ENCODE assay signal across 2 cellular contexts in the genomic region with DNA sequence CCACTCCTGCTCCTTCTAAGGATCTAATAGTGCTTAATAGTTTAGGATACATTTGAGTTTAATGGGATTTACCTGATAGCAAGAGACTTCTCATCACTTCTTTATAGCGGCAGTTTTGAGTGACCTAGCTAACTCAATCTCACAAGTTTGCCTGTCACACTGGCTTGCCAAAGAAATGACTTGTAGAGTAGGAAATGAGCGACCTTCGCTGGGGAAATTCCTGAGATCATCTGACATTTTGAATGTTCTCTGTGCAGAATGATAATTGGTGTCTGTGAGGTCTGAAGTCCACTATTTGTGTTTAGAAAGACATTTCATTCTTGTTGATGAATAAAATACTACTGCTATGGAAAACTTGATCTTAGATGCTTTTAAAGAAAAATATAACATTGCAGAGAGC.
TF ChIP-seq lines count a peak whose summit lies in the region.

No MANE protein-coding gene starts in this region.

TF ChIP-seq in liver, 16 proteins besides CTCF, POLR2A, EP300 and RAD21:
- TF ChIP-seq YY1 (IDR thresholded peaks at IDR 0.05) = no peak
- TF ChIP-seq HNF4A (conservative IDR thresholded peaks at IDR 0.05) = peak; percentile 11 to 17
TF ChIP-seq in liver: peak in this region for 1.

TF ChIP-seq in HepG2, 621 proteins besides CTCF, POLR2A, EP300 and RAD21:
- TF ChIP-seq, protein P1, sequence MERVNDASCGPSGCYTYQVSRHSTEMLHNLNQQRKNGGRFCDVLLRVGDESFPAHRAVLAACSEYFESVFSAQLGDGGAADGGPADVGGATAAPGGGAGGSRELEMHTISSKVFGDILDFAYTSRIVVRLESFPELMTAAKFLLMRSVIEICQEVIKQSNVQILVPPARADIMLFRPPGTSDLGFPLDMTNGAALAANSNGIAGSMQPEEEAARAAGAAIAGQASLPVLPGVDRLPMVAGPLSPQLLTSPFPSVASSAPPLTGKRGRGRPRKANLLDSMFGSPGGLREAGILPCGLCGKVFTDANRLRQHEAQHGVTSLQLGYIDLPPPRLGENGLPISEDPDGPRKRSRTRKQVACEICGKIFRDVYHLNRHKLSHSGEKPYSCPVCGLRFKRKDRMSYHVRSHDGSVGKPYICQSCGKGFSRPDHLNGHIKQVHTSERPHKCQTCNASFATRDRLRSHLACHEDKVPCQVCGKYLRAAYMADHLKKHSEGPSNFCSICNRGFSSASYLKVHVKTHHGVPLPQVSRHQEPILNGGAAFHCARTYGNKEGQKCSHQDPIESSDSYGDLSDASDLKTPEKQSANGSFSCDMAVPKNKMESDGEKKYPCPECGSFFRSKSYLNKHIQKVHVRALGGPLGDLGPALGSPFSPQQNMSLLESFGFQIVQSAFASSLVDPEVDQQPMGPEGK (CRISPR knock-in tag; IDR thresholded peaks at IDR 0.05) = no peak
- TF ChIP-seq ETV5 (CRISPR knock-in tag; IDR thresholded peaks at IDR 0.05; ENCODE audit: borderline replicate concordance) = no peak
- TF ChIP-seq, protein P2, sequence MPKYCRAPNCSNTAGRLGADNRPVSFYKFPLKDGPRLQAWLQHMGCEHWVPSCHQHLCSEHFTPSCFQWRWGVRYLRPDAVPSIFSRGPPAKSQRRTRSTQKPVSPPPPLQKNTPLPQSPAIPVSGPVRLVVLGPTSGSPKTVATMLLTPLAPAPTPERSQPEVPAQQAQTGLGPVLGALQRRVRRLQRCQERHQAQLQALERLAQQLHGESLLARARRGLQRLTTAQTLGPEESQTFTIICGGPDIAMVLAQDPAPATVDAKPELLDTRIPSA (CRISPR knock-in tag; IDR thresholded peaks at IDR 0.05; ENCODE audit: borderline replicate concordance) = no peak
